1 cellular context compared by ENCODE assay signal in the genomic region with DNA sequence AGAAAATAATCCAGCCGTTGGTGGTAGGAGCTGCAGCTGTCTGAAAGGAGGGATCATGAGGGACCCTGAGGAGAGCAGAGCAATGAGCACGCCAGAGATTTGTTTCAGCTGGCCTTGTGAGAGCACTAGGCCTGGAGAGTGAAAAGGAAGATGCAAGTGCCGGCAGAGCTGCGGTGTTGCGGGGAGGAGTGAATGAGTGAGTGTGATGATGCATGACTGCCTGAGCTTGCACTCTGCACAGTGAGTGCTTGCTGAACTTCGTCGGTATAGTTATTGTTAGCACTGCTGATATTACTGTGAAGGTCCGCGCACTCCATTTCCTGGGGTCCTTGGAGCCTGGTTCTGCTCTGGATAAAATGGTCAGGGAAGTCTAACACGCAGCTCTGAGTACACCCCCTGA.
TF ChIP-seq lines count a peak whose summit lies in the region.

No MANE protein-coding gene starts in this region.

TF ChIP-seq in H1, 55 proteins besides CTCF, POLR2A, EP300 and RAD21:
- TF ChIP-seq KDM1A (IDR thresholded peaks at IDR 0.05; ENCODE audit: borderline replicate concordance, low read length) (no peak), KDM5A (IDR thresholded peaks at IDR 0.05; ENCODE audit: low read length) (no peak), RNF2 (IDR thresholded peaks at IDR 0.05; ENCODE audit: borderline replicate concordance, low read depth, low read length, missing control alignments, poor library complexity, severe bottlenecking) (no peak), POLR2AphosphoS5 (IDR thresholded peaks at IDR 0.05; ENCODE audit: low read depth, low read length) (no peak), EGR1 (IDR thresholded peaks at IDR 0.05; ENCODE audit: borderline replicate concordance, low read depth, low read length) (no peak), ZNF274 (IDR thresholded peaks at IDR 0.05; ENCODE audit: borderline replicate concordance, extremely low read depth, low read length) (no peak), BACH1 (IDR thresholded peaks at IDR 0.05; ENCODE audit: low read length) (no peak), NANOG (IDR thresholded peaks at IDR 0.05; ENCODE audit: insufficient read depth, low read depth, low read length, poor library complexity, severe bottlenecking) (no peak), GTF2F1 (IDR thresholded peaks at IDR 0.05; ENCODE audit: borderline replicate concordance, low read depth, low read length) (no peak), HDAC2 (IDR thresholded peaks at IDR 0.05; ENCODE audit: borderline replicate concordance in 1 of 2, low read depth in 2 of 2, low read length in 2 of 2) (no peak), TAF1 (IDR thresholded peaks at IDR 0.05; ENCODE audit: low read depth, low read length) (no peak), EZH2 (IDR thresholded peaks at IDR 0.05; ENCODE audit: low read depth, low read length, severe bottlenecking) (no peak)
- TF ChIP-seq, protein P1, sequence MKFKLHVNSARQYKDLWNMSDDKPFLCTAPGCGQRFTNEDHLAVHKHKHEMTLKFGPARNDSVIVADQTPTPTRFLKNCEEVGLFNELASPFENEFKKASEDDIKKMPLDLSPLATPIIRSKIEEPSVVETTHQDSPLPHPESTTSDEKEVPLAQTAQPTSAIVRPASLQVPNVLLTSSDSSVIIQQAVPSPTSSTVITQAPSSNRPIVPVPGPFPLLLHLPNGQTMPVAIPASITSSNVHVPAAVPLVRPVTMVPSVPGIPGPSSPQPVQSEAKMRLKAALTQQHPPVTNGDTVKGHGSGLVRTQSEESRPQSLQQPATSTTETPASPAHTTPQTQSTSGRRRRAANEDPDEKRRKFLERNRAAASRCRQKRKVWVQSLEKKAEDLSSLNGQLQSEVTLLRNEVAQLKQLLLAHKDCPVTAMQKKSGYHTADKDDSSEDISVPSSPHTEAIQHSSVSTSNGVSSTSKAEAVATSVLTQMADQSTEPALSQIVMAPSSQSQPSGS (IDR thresholded peaks at IDR 0.05; ENCODE audit: low read length), result no peak
- TF ChIP-seq, protein P2, sequence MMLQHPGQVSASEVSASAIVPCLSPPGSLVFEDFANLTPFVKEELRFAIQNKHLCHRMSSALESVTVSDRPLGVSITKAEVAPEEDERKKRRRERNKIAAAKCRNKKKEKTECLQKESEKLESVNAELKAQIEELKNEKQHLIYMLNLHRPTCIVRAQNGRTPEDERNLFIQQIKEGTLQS (IDR thresholded peaks at IDR 0.05; ENCODE audit: insufficient read depth, low read depth, low read length), result no peak
